In genomic region chr4:112490808-112491207, GRCh38 we compare ENCODE assay signal across 14 cellular contexts. TPM values are rescaled to one million over a fixed set of nuclear protein-coding genes. Genes with fewer than 3 reads are reported as not detected.
"Had no signal": no experiment of that assay in that cellular context is flagged by ENCODE, and none has a peak within 500 bp of the region (broad histone marks: within the 10 kb centered on the region; RNA-seq: fewer than 3 reads in every experiment).

No MANE protein-coding gene starts in this region.

RNA-seq across cellular contexts. Expression of gene NEUROG2, which starts 25.2 kb away (rescaled TPM):
- total RNA-seq: activated naive CD8-positive, alpha-beta T cell treated with anti-CD3 and anti-CD28 coated beads for 36 hours; activated naive CD8-positive, alpha-beta T cell treated with anti-CD3 and anti-CD28 coated beads, Interleukin-2, amount 10 ng/mL, durations not matched to agents 7 days and 5 days; activated T-helper 17 cell treated with anti-CD3 and anti-CD28 coated beads, Interleukin-2, amount 50 U/mL, for 72 hours; activated T-helper 2 cell treated with anti-CD3 and anti-CD28 coated beads, Interferon-gamma antibody, Interleukin-2, Interleukin-4, amounts not matched to agents 10 μg/mL and 5 μg/mL and 100 μg/mL, durations not matched to agents 14 hours and 24 hours and 36 hours; adrenal gland; aorta; ascending aorta; astrocyte; body of pancreas; bronchial epithelial cell; cardiac septum; chondrocyte had no signal
- polyA plus RNA-seq: adipose tissue, adrenal gland, aorta, cardiac muscle cell had no signal
